In genomic region chr2:120397362-120397811, GRCh38 we compare ENCODE assay signal across 18 cellular contexts. TPM values are rescaled to one million over a fixed set of nuclear protein-coding genes. Genes with fewer than 3 reads are reported as not detected.
A peak's percentile ranks its signal among the peaks of the same experiment; 100 is the strongest.
DNase-seq lines count a peak whose midpoint lies in the region; ATAC-seq and TF ChIP-seq lines count a peak whose summit lies in the region.
"Had no signal": no experiment of that assay in that cellular context is flagged by ENCODE, and none has a peak within 500 bp of the region (broad histone marks: within the 10 kb centered on the region; RNA-seq: fewer than 3 reads in every experiment).

No MANE protein-coding gene starts in this region.

- H3K9me3 ChIP-seq in endodermal cell (ENCODE audit: control insufficient read depth, low read length), result no peaks in the 10 kb centered on the region
- no peaks in the 10 kb centered on the region for H3K9me3 ChIP-seq in CD8-positive, alpha-beta T cell (ENCODE audit: low read length)
- no peaks in the 10 kb centered on the region for H3K9me3 ChIP-seq in sigmoid colon
- H3K9me3 ChIP-seq: transverse colon had no signal

- TF ChIP-seq POLR2A in sigmoid colon (IDR thresholded peaks at IDR 0.05), result no peak

- H3K4me1 ChIP-seq in endodermal cell (ENCODE audit: control insufficient read depth, insufficient read depth, low read length) (no peaks in the 10 kb centered on the region), sigmoid colon (no peaks in the 10 kb centered on the region)
- H3K4me1 ChIP-seq in CD8-positive, alpha-beta T cell (ENCODE audit: insufficient read depth, low read length), result no peaks in the 10 kb centered on the region
- H3K4me1 ChIP-seq: transverse colon had no signal

- no peak overlapping the region for H3K9ac ChIP-seq in endodermal cell (ENCODE audit: extremely low read depth, low read length, poor library complexity, severe bottlenecking)

- TF ChIP-seq EP300 in sigmoid colon (IDR thresholded peaks at IDR 0.05), result no peak

- intact Hi-C loops in CD8-positive, alpha-beta T cell (cut with DNase I, micrococcal nuclease), result no loop called here
- intact Hi-C loops in sigmoid colon (cut with DNase I), result no loop called here

- DNase-seq in NCI-H510A treated with DMSO at 0.1 percent for 48 hours (lab: John Stamatoyannopoulos, UW), result peak; percentile 16
- no peak for DNase-seq in NCI-H510A (lab: John Stamatoyannopoulos, UW)
- peak; percentile 26 for DNase-seq in HPDE6-E6E7 (ENCODE audit: extremely low spot score)
- peak; percentile 41 for DNase-seq in endodermal cell
- peak; percentile 54 for DNase-seq in renal cortical epithelial cell (ENCODE audit: low read depth)
- DNase-seq in CD8-positive, alpha-beta T cell, result no peak
- DNase-seq in sigmoid colon, result no peak
- no peak for DNase-seq in NCI-H226
- DNase-seq: ACHN; activated CD4-positive, alpha-beta T cell treated with anti-CD3 and anti-CD28 coated beads, Interleukin-2, amount 50 U/mL, for 1 hour; MV-4-11 had no signal

- H3K4me1 Mint-ChIP-seq in endodermal cell, result peaks cover 2% of the 10 kb centered on the region
- no peaks in the 10 kb centered on the region for H3K4me1 Mint-ChIP-seq in CD8-positive, alpha-beta T cell (ENCODE audit: low read depth)
- H3K4me1 Mint-ChIP-seq: T-cell had no signal

- no peak overlapping the region for H3K4me3 Mint-ChIP-seq in endodermal cell
- no peak overlapping the region for H3K4me3 Mint-ChIP-seq in CD8-positive, alpha-beta T cell
- H3K4me3 Mint-ChIP-seq: dendritic cell treated with granulocyte-macrophage colony-stimulating factor and Interleukin-4, amounts not matched to agents 40 ng/mL and 50 ng/mL, for 4 days; naive thymus-derived CD8-positive, alpha-beta T cell; T-cell had no signal

- CTCF ChIA-PET in CD8-positive, alpha-beta T cell (lab: Charles Lee), result no interaction called here

- no peaks in the 10 kb centered on the region for H3K36me3 Mint-ChIP-seq in endodermal cell (ENCODE audit: low read depth)
- H3K36me3 Mint-ChIP-seq in CD8-positive, alpha-beta T cell, result no peaks in the 10 kb centered on the region
- H3K36me3 Mint-ChIP-seq: naive thymus-derived CD8-positive, alpha-beta T cell; T-cell had no signal

- no peak for ATAC-seq in CD8-positive, alpha-beta T cell
- ATAC-seq: naive thymus-derived CD8-positive, alpha-beta T cell; T-cell had no signal

- WGBS in endodermal cell (ENCODE audit: insufficient coverage in 1 of 2, insufficient read length in 1 of 2), 2 experiments, result 87 to 88% methylated on average over 10 to 17 of the region's 17 CpGs
- 48 to 70% methylated on average over 17 of the region's 17 CpGs for WGBS in sigmoid colon, 2 donors

- H3K27ac ChIP-seq in endodermal cell (ENCODE audit: low read depth, low read length), result no peak overlapping the region
- no peak overlapping the region for H3K27ac ChIP-seq in CD8-positive, alpha-beta T cell (ENCODE audit: low read depth, low read length)
- no peak overlapping the region for H3K27ac ChIP-seq in sigmoid colon
- H3K27ac ChIP-seq: skin epidermis, transverse colon had no signal

- H3K36me3 ChIP-seq in endodermal cell (ENCODE audit: control insufficient read depth, insufficient read depth, low read length), result no peaks in the 10 kb centered on the region
- no peaks in the 10 kb centered on the region for H3K36me3 ChIP-seq in CD8-positive, alpha-beta T cell (ENCODE audit: insufficient read depth, low read length)
- no peaks in the 10 kb centered on the region for H3K36me3 ChIP-seq in sigmoid colon
- H3K36me3 ChIP-seq: transverse colon had no signal

- no peak overlapping the region for H3K4me3 ChIP-seq in endodermal cell (ENCODE audit: low read length)
- no peak overlapping the region for H3K4me3 ChIP-seq in CD8-positive, alpha-beta T cell (ENCODE audit: low read depth, low read length)
- H3K4me3 ChIP-seq in sigmoid colon, result no peak overlapping the region
- H3K4me3 ChIP-seq: skin epidermis, transverse colon had no signal

- H3K27me3 ChIP-seq in endodermal cell (ENCODE audit: control insufficient read depth, insufficient read depth, low read length, poor library complexity, severe bottlenecking) (peaks cover 9% of the 10 kb centered on the region), sigmoid colon (peaks cover 0 to 13% (median 0%) of the 10 kb centered on the region in 3 donors)
- H3K27me3 ChIP-seq in CD8-positive, alpha-beta T cell (ENCODE audit: insufficient read depth, low read length), result no peaks in the 10 kb centered on the region

- TF ChIP-seq CTCF in endodermal cell (conservative IDR thresholded peaks at IDR 0.05) (no peak), sigmoid colon (IDR thresholded peaks at IDR 0.05) (no peak)
- no peak for TF ChIP-seq CTCF in CD8-positive, alpha-beta T cell (IDR thresholded peaks at IDR 0.05)

- H3K9me3 Mint-ChIP-seq in endodermal cell, result no peaks in the 10 kb centered on the region
- H3K9me3 Mint-ChIP-seq in CD8-positive, alpha-beta T cell, result no peaks in the 10 kb centered on the region
- H3K9me3 Mint-ChIP-seq: dendritic cell treated with granulocyte-macrophage colony-stimulating factor and Interleukin-4, amounts not matched to agents 40 ng/mL and 50 ng/mL, for 4 days; T-cell had no signal

- H3K27me3 Mint-ChIP-seq in endodermal cell (ENCODE audit: insufficient read depth), result peaks cover 20% of the 10 kb centered on the region
- peaks cover 31% of the 10 kb centered on the region for H3K27me3 Mint-ChIP-seq in CD8-positive, alpha-beta T cell (ENCODE audit: low read depth)

- POLR2A ChIA-PET in CD8-positive, alpha-beta T cell (lab: Charles Lee), result no interaction called here

- H3K27ac Mint-ChIP-seq in endodermal cell, result no peak overlapping the region
- no peak overlapping the region for H3K27ac Mint-ChIP-seq in CD8-positive, alpha-beta T cell
- H3K27ac Mint-ChIP-seq: dendritic cell treated with granulocyte-macrophage colony-stimulating factor and Interleukin-4, amounts not matched to agents 40 ng/mL and 50 ng/mL, for 4 days; naive thymus-derived CD8-positive, alpha-beta T cell; T-cell had no signal

RNA-seq across cellular contexts. Expression of gene INHBB, which starts 51.5 kb away (rescaled TPM):
- total RNA-seq in endodermal cell (not detected), renal cortical epithelial cell (0.52 and 3.0 TPM in 2 replicates), sigmoid colon (1 to 10 TPM in 3 of 4 donors, under 1 TPM in 1; 0.99 to 1.8 (median 1.2) TPM)
- polyA plus RNA-seq in endodermal cell (2013, experiment 1 of 2), result 0.14 TPM
- 0.17 TPM for polyA plus RNA-seq in endodermal cell (2013, experiment 2 of 2)
- total RNA-seq in CD8-positive, alpha-beta T cell, result not detected
- 1 to 10 TPM in 1 of 3 donors, under 1 TPM in 1, not detected in 1; 0.60 to 1.4 TPM for polyA plus RNA-seq in sigmoid colon
- total RNA-seq: G401; naive thymus-derived CD8-positive, alpha-beta T cell had no signal
- polyA plus RNA-seq: keratinocyte; naive thymus-derived CD8-positive, alpha-beta T cell had no signal

Comparison
In these comparisons a context has a peak if more than half of its experiments do, and no peak if none do; other contexts are left out.
1. DNase-seq: peak in NCI-H510A treated with DMSO at 0.1 percent for 48 hours (single experiment), HPDE6-E6E7 (single experiment), endodermal cell (single experiment) and renal cortical epithelial cell (single experiment); none in NCI-H510A (single experiment), CD8-positive, alpha-beta T cell (0 of 7), sigmoid colon (single experiment) and NCI-H226 (single experiment).